ENCODE assay signal across 1 cellular context in genomic region chr16:67430504-67431076, GRCh38.
TF ChIP-seq lines count a peak whose summit lies in the region.

No MANE protein-coding gene starts in this region.

TF ChIP-seq in endothelial cell of umbilical vein, 7 proteins besides CTCF, POLR2A, EP300 and RAD21:
- no peak for TF ChIP-seq MYC (IDR thresholded peaks at IDR 0.05; ENCODE audit: low read depth, low read length)
- TF ChIP-seq POLR2AphosphoS5 (IDR thresholded peaks at IDR 0.05; ENCODE audit: insufficient read depth, low read depth, low read length) = no peak
- TF ChIP-seq EZH2 (IDR thresholded peaks at IDR 0.05; ENCODE audit: borderline replicate concordance, low read depth, low read length, severe bottlenecking) = peak; percentile 91
- no peak for TF ChIP-seq FOS (IDR thresholded peaks at IDR 0.05; ENCODE audit: borderline replicate concordance, insufficient read depth, low read length)
- peak; percentile 13 for TF ChIP-seq MAX (IDR thresholded peaks at IDR 0.05; ENCODE audit: insufficient read depth, insufficient read length)
- no peak for TF ChIP-seq JUN (IDR thresholded peaks at IDR 0.05; ENCODE audit: borderline replicate concordance, insufficient read depth, insufficient read length, low read depth)
- TF ChIP-seq GATA2 (IDR thresholded peaks at IDR 0.05; ENCODE audit: insufficient read depth, insufficient read length, low read depth, low read length) = no peak
TF ChIP-seq in endothelial cell of umbilical vein: peak in this region for 2.
